Comparison of ENCODE assay signal across 17 cellular contexts in the genomic region with DNA sequence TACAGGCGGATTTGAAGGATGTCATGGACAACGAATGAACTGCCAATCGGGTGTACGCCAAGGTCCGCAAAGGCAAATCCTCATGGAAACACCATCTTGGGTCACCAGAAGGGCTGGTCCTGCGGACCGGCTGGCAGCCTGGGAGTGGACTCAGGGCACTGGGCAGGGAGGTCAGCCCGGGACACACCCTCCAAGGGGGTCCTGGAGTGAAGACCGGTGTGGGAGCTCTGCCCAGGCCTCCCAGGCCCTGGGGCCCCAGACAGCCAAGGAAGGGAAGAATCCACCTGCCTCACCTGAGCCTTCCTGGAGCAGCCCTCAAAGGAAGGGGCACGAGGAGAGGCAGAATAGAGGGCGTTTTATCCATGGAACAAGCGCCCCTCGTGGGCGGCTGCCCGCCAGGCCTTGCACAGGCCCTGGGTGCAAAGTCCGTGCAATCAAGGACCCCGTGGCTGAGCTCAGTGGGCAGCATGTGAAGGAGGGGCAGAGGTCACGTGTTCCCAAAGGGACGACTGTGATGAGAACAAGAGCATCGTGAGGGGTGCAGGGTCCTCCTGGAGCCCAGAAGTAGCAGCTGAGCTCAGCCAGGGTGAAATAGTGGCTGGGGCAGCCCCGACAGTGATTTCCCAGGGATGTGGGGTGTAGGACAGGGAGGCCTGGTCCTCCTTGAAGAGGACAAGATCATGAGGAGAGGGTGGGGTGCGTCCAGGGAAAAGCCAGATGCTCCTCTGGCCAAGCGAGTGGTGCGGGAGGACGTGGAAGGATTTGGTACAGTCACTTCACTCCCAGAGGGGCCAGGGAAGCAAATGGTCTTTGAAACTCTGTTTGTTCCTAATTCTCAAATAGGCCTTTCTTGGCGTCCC.
DNase-seq lines count a peak whose midpoint lies in the region; ATAC-seq and TF ChIP-seq lines count a peak whose summit lies in the region.
"Had no signal": no experiment of that assay in that cellular context is flagged by ENCODE, and none has a peak within 500 bp of the region (broad histone marks: within the 10 kb centered on the region; RNA-seq: fewer than 3 reads in every experiment).

No MANE protein-coding gene starts in this region.

- no peak for TF ChIP-seq POLR2A in stomach (IDR thresholded peaks at IDR 0.05)

- no peaks in the 10 kb centered on the region for H4K20me1 ChIP-seq in BLaER1 treated with 17β-estradiol and CSF1 and Interleukin-3, amounts not matched to agents 10 nM and 100 nM

- intact Hi-C loops in stomach (cut with DNase I; ENCODE audit: low total_unique reads) = no loop called here

- no peak for TF ChIP-seq EP300 in stomach (IDR thresholded peaks at IDR 0.05)

- 72 to 83% (median 76%) methylated on average over 25 to 26 of the region's 26 CpGs for WGBS in stomach, 5 donors

- H3K4me2 ChIP-seq in BLaER1 treated with 17β-estradiol and CSF1 and Interleukin-3, amounts not matched to agents 10 nM and 100 nM = peak overlapping the region in 9 of 11 experiments; percentile 25 to 94 (median 83); a peak in 17 of 22 replicates
- H3K4me2 ChIP-seq: KMS-11 had no signal

- DNase-seq in coronary artery (ENCODE audit: low spot score) (peak; percentile 55), mesenteric fat pad (ENCODE audit: low spot score) (peak; percentile 75), stomach (peak; percentile 16)
- DNase-seq in stimulated activated CD4-positive, alpha-beta T cell treated with anti-CD3 and anti-CD28 coated beads, Interleukin-1b, Interleukin-23, amount 100 ng/mL, for 48 hours = no peak
- DNase-seq: C1 segment of cervical spinal cord; CD8-positive, alpha-beta memory T cell; DMS53; HFFc6; MV-4-11; NCI-H1694 treated with DMSO at 0.1 percent for 48 hours; NCI-H2107; NCI-H510A treated with DMSO at 0.1 percent for 48 hours; SIG-M5 had no signal

- no peaks in the 10 kb centered on the region for H3K9me3 ChIP-seq in BLaER1 treated with 17β-estradiol and CSF1 and Interleukin-3, amounts not matched to agents 10 nM and 100 nM (replicated peaks in 1 of 11)
- H3K9me3 ChIP-seq in stomach = no peaks in the 10 kb centered on the region

- H3K9ac ChIP-seq in BLaER1 treated with 17β-estradiol and CSF1 and Interleukin-3, amounts not matched to agents 10 nM and 100 nM = no peak overlapping the region
- H3K9ac ChIP-seq: KMS-11 had no signal

- peak overlapping the region in 4 of 11 experiments; percentile 21 to 91 (median 60); a peak in 7 of 22 replicates for H3K27ac ChIP-seq in BLaER1 treated with 17β-estradiol and CSF1 and Interleukin-3, amounts not matched to agents 10 nM and 100 nM
- H3K27ac ChIP-seq in coronary artery = no peak overlapping the region
- no peak overlapping the region for H3K27ac ChIP-seq in stomach
- H3K27ac ChIP-seq: KMS-11 had no signal

- no peak for ATAC-seq in GM21515 (IDR thresholded peaks at IDR 0.05; ENCODE audit: unreplicated experiment)
- ATAC-seq in GM18870 (IDR thresholded peaks at IDR 0.05; ENCODE audit: unreplicated experiment) = no peak

- no peak overlapping the region for H3K4me3 ChIP-seq in BLaER1 treated with 17β-estradiol and CSF1 and Interleukin-3, amounts not matched to agents 10 nM and 100 nM
- H3K4me3 ChIP-seq in coronary artery (no peak overlapping the region), stomach (no peak overlapping the region)

- peaks cover 36 to 98% (median 92%) of the 10 kb centered on the region in 10 experiments for H3K4me1 ChIP-seq in BLaER1 treated with 17β-estradiol and CSF1 and Interleukin-3, amounts not matched to agents 10 nM and 100 nM
- H3K4me1 ChIP-seq in stomach = no peaks in the 10 kb centered on the region

- H3K27me3 ChIP-seq in BLaER1 treated with 17β-estradiol and CSF1 and Interleukin-3, amounts not matched to agents 10 nM and 100 nM = peaks cover 0 to 27% (median 0%) of the 10 kb centered on the region in 11 experiments; a peak in 9 of 22 replicates
- H3K27me3 ChIP-seq in stomach = peaks cover 0 to 7% (median 0%) of the 10 kb centered on the region in 3 donors

- peaks cover 0 to 21% (median 0%) of the 10 kb centered on the region in 11 experiments; a peak in 4 of 22 replicates for H3K36me3 ChIP-seq in BLaER1 treated with 17β-estradiol and CSF1 and Interleukin-3, amounts not matched to agents 10 nM and 100 nM
- H3K36me3 ChIP-seq in stomach = no peaks in the 10 kb centered on the region

- no peak for TF ChIP-seq CTCF in coronary artery (IDR thresholded peaks at IDR 0.05)
- no peak for TF ChIP-seq CTCF in stomach (IDR thresholded peaks at IDR 0.05)
